In the genomic region with DNA sequence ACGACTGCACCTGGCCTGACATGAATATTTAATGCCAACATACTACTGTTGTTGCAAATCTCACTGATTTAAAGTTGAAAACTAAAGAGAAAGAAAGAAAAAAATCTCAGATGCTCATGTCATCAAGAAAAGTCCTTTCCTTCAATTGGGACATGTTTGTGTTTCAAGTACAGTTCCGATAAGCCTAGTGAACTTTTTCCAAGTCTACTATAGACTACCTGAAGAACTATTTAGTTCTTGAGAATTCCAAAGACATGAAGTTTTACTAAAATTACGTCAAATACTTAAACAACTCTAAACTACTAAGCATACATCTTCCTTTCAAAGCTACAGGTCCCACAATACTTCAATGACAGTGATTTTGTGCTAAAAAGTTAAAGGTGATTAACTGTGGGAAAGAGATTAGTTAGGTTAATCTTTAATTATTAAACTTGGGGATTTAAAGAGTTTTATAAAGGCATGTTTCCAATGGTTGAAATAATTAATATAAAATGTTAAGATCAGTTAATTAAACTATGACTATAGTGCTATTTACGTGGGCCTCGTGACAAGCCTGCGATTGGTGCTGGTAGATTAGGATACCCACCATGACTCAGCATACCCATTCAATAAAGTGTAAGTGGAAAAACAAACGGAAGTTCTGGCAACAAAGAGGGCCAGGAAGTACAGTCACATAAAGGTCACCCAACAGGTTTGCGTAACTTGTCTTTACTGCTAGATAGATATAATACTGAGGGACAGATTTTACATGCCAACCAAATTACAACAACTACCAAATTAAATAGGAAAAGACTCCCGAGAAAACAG, we compare ENCODE assay signal across 1 cellular context.
TF ChIP-seq lines count a peak whose summit lies in the region.

No MANE protein-coding gene starts in this region.

TF ChIP-seq in HCT116, 20 proteins besides CTCF, POLR2A, EP300 and RAD21 (continued from another document):
- TF ChIP-seq, protein P1, sequence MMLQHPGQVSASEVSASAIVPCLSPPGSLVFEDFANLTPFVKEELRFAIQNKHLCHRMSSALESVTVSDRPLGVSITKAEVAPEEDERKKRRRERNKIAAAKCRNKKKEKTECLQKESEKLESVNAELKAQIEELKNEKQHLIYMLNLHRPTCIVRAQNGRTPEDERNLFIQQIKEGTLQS (IDR thresholded peaks at IDR 0.05) = no peak
- TF ChIP-seq YY1 (IDR thresholded peaks at IDR 0.05; ENCODE audit: extremely low read depth, insufficient replicate concordance, low read depth, low read length) (peak; percentile 12), REST (IDR thresholded peaks at IDR 0.05; ENCODE audit: low read depth) (no peak), SP1 (IDR thresholded peaks at IDR 0.05; ENCODE audit: low read depth) (peak; percentile 92), EZH2 (IDR thresholded peaks at IDR 0.05) (no peak), ZFX (IDR thresholded peaks at IDR 0.05) (no peak), ELF1 (IDR thresholded peaks at IDR 0.05; ENCODE audit: borderline replicate concordance, low read depth) (peak; percentile 25; the same call in 1 of the 2 replicates), ZNF274 (IDR thresholded peaks at IDR 0.05; ENCODE audit: low read depth, low read length) (no peak)
